Comparison of ENCODE assay signal across 20 cellular contexts in genomic region chr17:79422236-79422635, GRCh38.
DNase-seq lines count a peak whose midpoint lies in the region; ATAC-seq, FAIRE-seq and TF ChIP-seq lines count a peak whose summit lies in the region.
"Had no signal": no experiment of that assay in that cellular context is flagged by ENCODE, and none has a peak within 500 bp of the region (broad histone marks: within the 10 kb centered on the region; RNA-seq: fewer than 3 reads in every experiment).

No MANE protein-coding gene starts in this region.

- no peak overlapping the region for H3K9ac ChIP-seq in HepG2 (ENCODE audit: insufficient read depth, low read depth, low read length)
- peak overlapping the region in 2 of 11 experiments; percentile 3 to 48; a peak in 3 of 22 replicates for H3K9ac ChIP-seq in BLaER1 treated with 17β-estradiol and CSF1 and Interleukin-3, amounts not matched to agents 10 nM and 100 nM
- H3K9ac ChIP-seq: GM23248 had no signal

- H3K4me2 ChIP-seq in HepG2 (ENCODE audit: low read depth, low read length): no peak overlapping the region
- peak overlapping the region; percentile 67 to 94 (median 85) for H3K4me2 ChIP-seq in BLaER1 treated with 17β-estradiol and CSF1 and Interleukin-3, amounts not matched to agents 10 nM and 100 nM

- TF ChIP-seq EP300 in HepG2 (IDR thresholded peaks at IDR 0.05; ENCODE audit: low read depth in 2 of 2, low read length in 2 of 2): no peak
- no peak for TF ChIP-seq EP300 in HepG2 (CRISPR knock-in tag; IDR thresholded peaks at IDR 0.05; ENCODE audit: borderline replicate concordance)

- H3K27ac ChIP-seq in HepG2 (ENCODE audit: extremely low read length, insufficient read depth, low read length) (no peak overlapping the region), right lobe of liver (no peak overlapping the region)
- H3K27ac ChIP-seq in BLaER1 treated with 17β-estradiol and CSF1 and Interleukin-3, amounts not matched to agents 10 nM and 100 nM: peak overlapping the region in 5 of 11 experiments; percentile 17 to 44 (median 37); a peak in 4 of 22 replicates
- H3K27ac ChIP-seq: C4-2B, GM23248 had no signal

- no peak overlapping the region for H3K4me3 Mint-ChIP-seq in neural crest cell
- H3K4me3 Mint-ChIP-seq in stimulated activated naive B cell treated with anti-CD40 and anti-IgM and Interleukin-4, amounts not matched to agents 10 μg/mL and 1 μg/mL and 100 μg/mL, for 72 hours: no peak overlapping the region
- H3K4me3 Mint-ChIP-seq: CD4-positive, CD25-positive, alpha-beta regulatory T cell; CD8-positive, alpha-beta T cell had no signal

- no peaks in the 10 kb centered on the region for H3K9me3 Mint-ChIP-seq in neural crest cell
- no peaks in the 10 kb centered on the region for H3K9me3 Mint-ChIP-seq in stimulated activated naive B cell treated with anti-CD40 and anti-IgM and Interleukin-4, amounts not matched to agents 10 μg/mL and 1 μg/mL and 100 μg/mL, for 72 hours
- H3K9me3 Mint-ChIP-seq: CD8-positive, alpha-beta T cell had no signal

- BruUV-seq in HepG2 (replicated peaks; lab: Mats Ljungman, UMichigan): no TSS peak

- H3K36me3 Mint-ChIP-seq in neural crest cell (ENCODE audit: low read depth): no peaks in the 10 kb centered on the region
- H3K36me3 Mint-ChIP-seq in stimulated activated naive B cell treated with anti-CD40 and anti-IgM and Interleukin-4, amounts not matched to agents 10 μg/mL and 1 μg/mL and 100 μg/mL, for 72 hours: no peaks in the 10 kb centered on the region
- H3K36me3 Mint-ChIP-seq: CD4-positive, CD25-positive, alpha-beta regulatory T cell; CD8-positive, alpha-beta T cell had no signal

- TF ChIP-seq POLR2A in HepG2 (IDR thresholded peaks at IDR 0.05; ENCODE audit: insufficient read depth in 1 of 2, low read depth in 2 of 2, low read length in 2 of 2) (no peak), right lobe of liver (IDR thresholded peaks at IDR 0.05) (no peak)

- H3K36me3 ChIP-seq in HepG2 (replicated peaks in 1 of 2; ENCODE audit: control insufficient read depth in 1 of 2, insufficient read depth in 2 of 2, low read length in 2 of 2): no peaks in the 10 kb centered on the region
- H3K36me3 ChIP-seq in right lobe of liver: no peaks in the 10 kb centered on the region
- no peaks in the 10 kb centered on the region for H3K36me3 ChIP-seq in BLaER1 treated with 17β-estradiol and CSF1 and Interleukin-3, amounts not matched to agents 10 nM and 100 nM
- H3K36me3 ChIP-seq in H7 (replicated peaks; ENCODE audit: control insufficient read depth, insufficient read depth, low read length): no peaks in the 10 kb centered on the region
- H3K36me3 ChIP-seq: BE2C, HAP-1 had no signal

- H3K27ac Mint-ChIP-seq in neural crest cell (ENCODE audit: unreplicated experiment): peak overlapping the region; percentile 62
- H3K27ac Mint-ChIP-seq in stimulated activated naive B cell treated with anti-CD40 and anti-IgM and Interleukin-4, amounts not matched to agents 10 μg/mL and 1 μg/mL and 100 μg/mL, for 72 hours: peak overlapping the region; percentile 52
- H3K27ac Mint-ChIP-seq: CD8-positive, alpha-beta T cell had no signal

- peaks cover 5% of the 10 kb centered on the region for H4K20me1 ChIP-seq in HepG2 (ENCODE audit: insufficient read depth, low read length)
- peaks cover 0 to 12% (median 0%) of the 10 kb centered on the region in 11 experiments; a peak in 2 of 22 replicates for H4K20me1 ChIP-seq in BLaER1 treated with 17β-estradiol and CSF1 and Interleukin-3, amounts not matched to agents 10 nM and 100 nM

- ATAC-seq in HepG2: no peak
- no peak for ATAC-seq in right lobe of liver
- ATAC-seq in stimulated activated naive B cell treated with anti-CD40 and anti-IgM and Interleukin-4, amounts not matched to agents 10 μg/mL and 1 μg/mL and 100 μg/mL, for 72 hours (replicated peaks): no peak
- ATAC-seq: CD8-positive, alpha-beta T cell had no signal

- 7% methylated on average over 15 of the region's 15 CpGs for WGBS in HepG2 (ENCODE audit: low lambda C conversion rate)
- WGBS in right lobe of liver (ENCODE audit: insufficient coverage, low coverage, low lambda C conversion rate, missing lambda C conversion rate): no CpG with 5 or more reads among the region's 15 CpGs

- FAIRE-seq in HepG2 (lab: Jason Lieb, UNC): no peak
- FAIRE-seq: G401.6, GM12892 had no signal

- peaks cover 34 to 94% of the 10 kb centered on the region in 2 experiments for H3K27me3 ChIP-seq in HepG2 (ENCODE audit: control insufficient read depth in 1 of 2, insufficient read depth in 2 of 2, low read length in 2 of 2)
- no peaks in the 10 kb centered on the region for H3K27me3 ChIP-seq in right lobe of liver
- H3K27me3 ChIP-seq in BLaER1 treated with 17β-estradiol and CSF1 and Interleukin-3, amounts not matched to agents 10 nM and 100 nM: peaks cover 0 to 15% (median 0%) of the 10 kb centered on the region in 11 experiments; a peak in 1 of 22 replicates
- H3K27me3 ChIP-seq in H7 (ENCODE audit: control insufficient read depth, insufficient read depth, low read length): no peaks in the 10 kb centered on the region

- H3K4me1 Mint-ChIP-seq in neural crest cell: peaks cover 11% of the 10 kb centered on the region
- H3K4me1 Mint-ChIP-seq in stimulated activated naive B cell treated with anti-CD40 and anti-IgM and Interleukin-4, amounts not matched to agents 10 μg/mL and 1 μg/mL and 100 μg/mL, for 72 hours: peaks cover 3 to 24% of the 10 kb centered on the region in 2 donors
- H3K4me1 Mint-ChIP-seq: CD4-positive, CD25-positive, alpha-beta regulatory T cell had no signal

- no peak overlapping the region for H2AFZ ChIP-seq in HepG2 (ENCODE audit: low read length)
- H2AFZ ChIP-seq: GM23248 had no signal

- H3K4me1 ChIP-seq in HepG2 (ENCODE audit: insufficient read depth, low read length) (no peaks in the 10 kb centered on the region), right lobe of liver (no peaks in the 10 kb centered on the region)
- H3K4me1 ChIP-seq in BLaER1 treated with 17β-estradiol and CSF1 and Interleukin-3, amounts not matched to agents 10 nM and 100 nM: peaks cover 49 to 84% (median 79%) of the 10 kb centered on the region in 10 experiments
- H3K4me1 ChIP-seq: BE2C, HAP-1 had no signal

- POLR2A ChIA-PET in HepG2 (lab: Yijun Ruan, JAX): no interaction called here

- in situ Hi-C loops in HepG2 (cut with HindIII; ENCODE audit: extremely low pct_ligation_motif_present, low pct_unique_long_range_greater_than_20kb): no loop called here

- CTCF ChIA-PET in HepG2 (lab: Yijun Ruan, JAX; ENCODE audit: low intra/inter-chr PET ratio, low total read pairs): no interaction called here

- H3K9me3 ChIP-seq in HepG2 (ENCODE audit: low read length) (no peaks in the 10 kb centered on the region), right lobe of liver (no peaks in the 10 kb centered on the region)
- H3K9me3 ChIP-seq in BLaER1 treated with 17β-estradiol and CSF1 and Interleukin-3, amounts not matched to agents 10 nM and 100 nM (replicated peaks in 1 of 11): no peaks in the 10 kb centered on the region
- H3K9me3 ChIP-seq: BE2C, Caco-2, HAP-1 had no signal

- H3K4me3 ChIP-seq in HepG2 (replicated peaks in 1 of 3; ENCODE audit: insufficient read depth in 1 of 3, low read depth in 2 of 3, low read length in 3 of 3) (no peak overlapping the region), right lobe of liver (no peak overlapping the region), H7 (ENCODE audit: insufficient read depth, low read depth, low read length) (no peak overlapping the region)
- H3K4me3 ChIP-seq in BLaER1 treated with 17β-estradiol and CSF1 and Interleukin-3, amounts not matched to agents 10 nM and 100 nM: no peak overlapping the region
- H3K4me3 ChIP-seq: GM23248, HAP-1 had no signal

- H3K79me2 ChIP-seq in HepG2 (ENCODE audit: insufficient read depth, low read length): no peaks in the 10 kb centered on the region

- TF ChIP-seq RAD21 in HepG2 (CRISPR knock-in tag; IDR thresholded peaks at IDR 0.05): no peak

- TF ChIP-seq CTCF in HepG2 (CRISPR knock-in tag; IDR thresholded peaks at IDR 0.05) (no peak), right lobe of liver (IDR thresholded peaks at IDR 0.05) (no peak), neural crest cell (conservative IDR thresholded peaks at IDR 0.05) (no peak)

- intact Hi-C loops in HepG2 (cut with micrococcal nuclease; ENCODE audit: unreplicated experiment) (no loop called here), right lobe of liver (cut with DNase I) (no loop called here)

- no peaks in the 10 kb centered on the region for H3K27me3 Mint-ChIP-seq in neural crest cell (ENCODE audit: low read depth)
- peaks cover 25 to 45% of the 10 kb centered on the region in 2 donors for H3K27me3 Mint-ChIP-seq in stimulated activated naive B cell treated with anti-CD40 and anti-IgM and Interleukin-4, amounts not matched to agents 10 μg/mL and 1 μg/mL and 100 μg/mL, for 72 hours
- H3K27me3 Mint-ChIP-seq: CD4-positive, CD25-positive, alpha-beta regulatory T cell had no signal

- no peak for DNase-seq in HepG2 (ENCODE audit: low spot score)
- no peak for DNase-seq in right lobe of liver
- no peak for DNase-seq in neural crest cell (ENCODE audit: low read depth, low spot score)
- no peak for DNase-seq in stimulated activated naive B cell treated with anti-CD40 and anti-IgM and Interleukin-4, amounts not matched to agents 10 μg/mL and 1 μg/mL and 100 μg/mL, for 72 hours
- DNase-seq in H7: no peak
- no peak for DNase-seq in AG08395 (ENCODE audit: low spot score)
- DNase-seq in GM19240 (ENCODE audit: insufficient read length, low spot score): no peak
- DNase-seq: AML-193; BE2C; Caco-2; CD4-positive, CD25-positive, alpha-beta regulatory T cell; DMS153; DND-41; GM23248 had no signal

TF ChIP-seq in HepG2, 621 proteins besides CTCF, POLR2A, EP300 and RAD21:
- TF ChIP-seq EZH2 (conservative IDR thresholded peaks at IDR 0.05; ENCODE audit: low read depth, low read length) (peak; percentile 38), ZNF7 (CRISPR knock-in tag; IDR thresholded peaks at IDR 0.05) (no peak), ZNF253 (CRISPR knock-in tag; IDR thresholded peaks at IDR 0.05; ENCODE audit: borderline replicate concordance) (no peak), ELF1 (CRISPR knock-in tag; IDR thresholded peaks at IDR 0.05) (no peak)
